ENCODE assay signal across 11 cellular contexts in the genomic region with DNA sequence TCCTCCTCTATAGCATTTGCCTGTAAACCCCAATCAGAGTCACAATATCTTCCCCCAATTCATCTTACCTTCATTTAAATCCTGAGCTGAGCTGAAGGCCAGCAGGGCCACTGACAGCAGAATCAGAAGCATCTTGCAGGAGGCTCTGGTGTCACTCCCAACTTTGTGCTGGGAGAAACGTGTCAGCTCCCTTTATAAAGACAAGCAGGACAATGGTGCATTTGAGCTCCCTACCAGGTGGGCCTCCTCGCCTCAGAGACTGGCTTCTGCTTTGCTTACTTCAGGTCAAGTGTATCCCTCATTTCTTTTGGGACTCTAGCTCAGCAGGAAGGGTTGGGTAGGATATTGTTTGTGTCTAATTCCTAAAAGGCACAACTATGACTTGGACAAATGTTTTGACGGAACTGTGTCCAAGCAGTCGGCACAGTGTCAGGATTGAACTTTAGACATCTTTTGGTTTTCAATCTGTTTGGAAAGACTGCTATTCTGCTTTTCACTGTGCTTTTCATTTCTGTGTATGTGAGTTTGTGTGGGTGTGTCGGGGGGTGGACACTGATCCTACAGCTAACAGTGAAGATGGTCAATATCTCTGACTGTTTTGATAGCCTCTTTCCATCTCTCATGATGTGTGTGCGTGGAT. TPM values are rescaled to one million over a fixed set of nuclear protein-coding genes. Genes with fewer than 3 reads are reported as not detected.
DNase-seq lines count a peak whose midpoint lies in the region; ATAC-seq and TF ChIP-seq lines count a peak whose summit lies in the region.
"Had no signal": no experiment of that assay in that cellular context is flagged by ENCODE, and none has a peak within 500 bp of the region (broad histone marks: within the 10 kb centered on the region; RNA-seq: fewer than 3 reads in every experiment).

Gene PRH1 (minus strand): TSS at position 170 of the 640 bp plus-strand sequence. CDS start 38 bp downstream, at position 132.

- no peak within 1 kb of the TSS for H3K18ac ChIP-seq in H9 (ENCODE audit: insufficient read length, low read depth, low read length)

- H3F3A ChIP-seq in smooth muscle cell (ENCODE audit: low read depth) = no peaks in the 10 kb centered on the region

- DNase-seq in H9 (no peak), left colon (no peak), smooth muscle cell (lab: John Stamatoyannopoulos, UW; ENCODE audit: unreplicated experiment) (no peak), DMS153 (lab: John Stamatoyannopoulos, UW) (no peak), NCI-H2029 treated with DMSO at 0.1 percent for 48 hours (lab: John Stamatoyannopoulos, UW) (no peak), amniotic stem cell (lab: John Stamatoyannopoulos, UW) (no peak)
- DNase-seq in activated T-helper 1 cell treated with anti-CD3 and anti-CD28 coated beads, Interleukin-12 subunit alpha, Interleukin-12 subunit beta, Interleukin-2, Interleukin-4 antibody, amounts not matched to agents 30 ng/mL and 10 ng/mL and 1 ng/mL, durations not matched to agents 14 hours and 24 hours and 36 hours (ENCODE audit: low spot score) = no peak
- DNase-seq: aorta; OCI-M1; stimulated activated CD4-positive, alpha-beta T cell treated with anti-CD3 and anti-CD28 coated beads, Interleukin-15, amount 100 ng/mL, for 24 hours; T-helper 2 cell had no signal

- H4K8ac ChIP-seq in H9 (replicated peaks; ENCODE audit: insufficient read length, low read depth, low read length) = no peak within 1 kb of the TSS

- no peak within 1 kb of the TSS for H2BK20ac ChIP-seq in H9 (ENCODE audit: low read depth, low read length, poor library complexity, severe bottlenecking)

- no peaks in the 10 kb centered on the region for H3K23me2 ChIP-seq in H9 (ENCODE audit: insufficient read length, low read depth, low read length, poor library complexity, severe bottlenecking)

- H3K4me3 ChIP-seq in smooth muscle cell = no peak within 1 kb of the TSS

- peaks cover 3% of the 10 kb centered on the region in 2 experiments; a peak in 3 of 4 replicates for H3K4me1 Mint-ChIP-seq in H9
- no peaks in the 10 kb centered on the region for H3K4me1 Mint-ChIP-seq in activated T-helper 1 cell treated with anti-CD3 and anti-CD28 coated beads, Interleukin-12 subunit alpha, Interleukin-12 subunit beta, Interleukin-2, Interleukin-4 antibody, amounts not matched to agents 30 ng/mL and 10 ng/mL and 1 ng/mL, durations not matched to agents 14 hours and 24 hours and 36 hours (ENCODE audit: low read depth)

- peaks cover 0 to 6% (median 2%) of the 10 kb centered on the region in 3 experiments; a peak in 2 of 7 replicates for H3K36me3 Mint-ChIP-seq in H9 (ENCODE audit: insufficient read depth in 1 of 3, low read depth in 3 of 3)
- peaks cover 1% of the 10 kb centered on the region for H3K36me3 Mint-ChIP-seq in activated T-helper 1 cell treated with anti-CD3 and anti-CD28 coated beads, Interleukin-12 subunit alpha, Interleukin-12 subunit beta, Interleukin-2, Interleukin-4 antibody, amounts not matched to agents 30 ng/mL and 10 ng/mL and 1 ng/mL, durations not matched to agents 14 hours and 24 hours and 36 hours (ENCODE audit: low read depth)

- no peak within 1 kb of the TSS for H2BK12ac ChIP-seq in H9 (ENCODE audit: insufficient read length, low read depth, low read length)

- H3K36me3 ChIP-seq in smooth muscle cell (ENCODE audit: low read depth) = no peaks in the 10 kb centered on the region

- H3K23ac ChIP-seq in H9 (ENCODE audit: insufficient read length, low read depth, low read length) = no peak within 1 kb of the TSS

- H3K9me3 ChIP-seq in H9 (ENCODE audit: control insufficient read depth, low read depth, low read length) (no peaks in the 10 kb centered on the region), smooth muscle cell (replicated peaks; ENCODE audit: low read depth) (no peaks in the 10 kb centered on the region)

- no peaks in the 10 kb centered on the region for H4K20me1 ChIP-seq in H9 (ENCODE audit: control insufficient read depth, insufficient read depth, insufficient read length)
- H4K20me1 ChIP-seq in smooth muscle cell (ENCODE audit: low read depth) = no peaks in the 10 kb centered on the region

- H3T11ph ChIP-seq in H9 (ENCODE audit: low read length) = no peak within 1 kb of the TSS

- H4K5ac ChIP-seq in H9 (ENCODE audit: insufficient read length, low read depth, low read length) = no peak within 1 kb of the TSS

- H3K4me1 ChIP-seq in H9 (ENCODE audit: insufficient read depth, low read length) (no peaks in the 10 kb centered on the region), smooth muscle cell (ENCODE audit: low read depth) (no peaks in the 10 kb centered on the region)

- H3K79me2 ChIP-seq in H9 (ENCODE audit: insufficient read depth, low read length) (no peaks in the 10 kb centered on the region), smooth muscle cell (ENCODE audit: low read depth) (no peaks in the 10 kb centered on the region)

- no peak within 1 kb of the TSS for H2BK120ac ChIP-seq in H9 (ENCODE audit: low read depth, low read length, poor library complexity, severe bottlenecking)

- no peak within 1 kb of the TSS for H3K14ac ChIP-seq in H9 (ENCODE audit: insufficient read depth, low read length)

- H2BK15ac ChIP-seq in H9 (ENCODE audit: low read depth, low read length) = no peak within 1 kb of the TSS

- H3K27ac ChIP-seq in H9 (ENCODE audit: insufficient read length, low read depth, low read length) = no peak within 1 kb of the TSS
- H3K27ac ChIP-seq in smooth muscle cell (ENCODE audit: low read depth) = no peak within 1 kb of the TSS

- H3K4me3 Mint-ChIP-seq in H9 = no peak within 1 kb of the TSS
- H3K4me3 Mint-ChIP-seq in activated T-helper 1 cell treated with anti-CD3 and anti-CD28 coated beads, Interleukin-12 subunit alpha, Interleukin-12 subunit beta, Interleukin-2, Interleukin-4 antibody, amounts not matched to agents 30 ng/mL and 10 ng/mL and 1 ng/mL, durations not matched to agents 14 hours and 24 hours and 36 hours = no peak within 1 kb of the TSS

- H3K9me3 Mint-ChIP-seq in H9 = no peaks in the 10 kb centered on the region
- no peaks in the 10 kb centered on the region for H3K9me3 Mint-ChIP-seq in activated T-helper 1 cell treated with anti-CD3 and anti-CD28 coated beads, Interleukin-12 subunit alpha, Interleukin-12 subunit beta, Interleukin-2, Interleukin-4 antibody, amounts not matched to agents 30 ng/mL and 10 ng/mL and 1 ng/mL, durations not matched to agents 14 hours and 24 hours and 36 hours

- no peak within 1 kb of the TSS for H3K56ac ChIP-seq in H9 (ENCODE audit: insufficient read length, low read depth, low read length)

- no CpG with 5 or more reads among the region's 6 CpGs for WGBS in H9 (ENCODE audit: extremely low coverage, insufficient read length, low lambda C conversion rate)
- WGBS in smooth muscle cell (ENCODE audit: low lambda C conversion rate) = 93% methylated on average over 6 of the region's 6 CpGs

- H3K27me3 ChIP-seq in H9 (ENCODE audit: insufficient read depth, low read length) (no peaks in the 10 kb centered on the region), smooth muscle cell (ENCODE audit: low read depth) (no peaks in the 10 kb centered on the region)

- no peak within 1 kb of the TSS for H3K4ac ChIP-seq in H9 (ENCODE audit: low read depth, low read length)

- TF ChIP-seq CTCF in H9 (conservative IDR thresholded peaks at IDR 0.05) = no peak
- TF ChIP-seq CTCF in smooth muscle cell (IDR thresholded peaks at IDR 0.05; ENCODE audit: borderline replicate concordance, insufficient read depth, poor library complexity, severe bottlenecking) = no peak

- H2BK5ac ChIP-seq in H9 (ENCODE audit: insufficient read length, low read length) = no peak within 1 kb of the TSS

- no peak within 1 kb of the TSS for H2AK5ac ChIP-seq in H9 (ENCODE audit: insufficient read length, low read length)

- H3K79me1 ChIP-seq in H9 (ENCODE audit: insufficient read depth, low read depth, low read length, poor library complexity, severe bottlenecking) = no peaks in the 10 kb centered on the region

- no peak within 1 kb of the TSS for H4K91ac ChIP-seq in H9 (ENCODE audit: insufficient read length, low read depth, low read length)

- no peak within 1 kb of the TSS for H3K4me2 ChIP-seq in H9 (ENCODE audit: insufficient read depth, insufficient read length, low read length)
- no peak within 1 kb of the TSS for H3K4me2 ChIP-seq in smooth muscle cell

- H3K9ac ChIP-seq in H9 (ENCODE audit: extremely low read depth, insufficient read length, low read length) = no peak within 1 kb of the TSS
- H3K9ac ChIP-seq in smooth muscle cell (ENCODE audit: low read depth) = no peak within 1 kb of the TSS

- intact Hi-C loops in activated T-helper 1 cell treated with anti-CD3 and anti-CD28 coated beads, Interleukin-12 subunit alpha, Interleukin-12 subunit beta, Interleukin-2, Interleukin-4 antibody, amounts not matched to agents 30 ng/mL and 10 ng/mL and 1 ng/mL, durations not matched to agents 14 hours and 24 hours and 36 hours (cut with micrococcal nuclease) = no loop called here
- intact Hi-C loops in left colon (cut with DNase I, micrococcal nuclease) = no loop called here

- H3K27ac Mint-ChIP-seq in H9 = no peak within 1 kb of the TSS
- H3K27ac Mint-ChIP-seq in activated T-helper 1 cell treated with anti-CD3 and anti-CD28 coated beads, Interleukin-12 subunit alpha, Interleukin-12 subunit beta, Interleukin-2, Interleukin-4 antibody, amounts not matched to agents 30 ng/mL and 10 ng/mL and 1 ng/mL, durations not matched to agents 14 hours and 24 hours and 36 hours = no peak within 1 kb of the TSS

- H2AFZ ChIP-seq in H9 (ENCODE audit: low read length) (no peak within 1 kb of the TSS), smooth muscle cell (ENCODE audit: low read depth) (no peak within 1 kb of the TSS)

- no peaks in the 10 kb centered on the region for H3K27me3 Mint-ChIP-seq in H9 (ENCODE audit: low read depth)
- no peaks in the 10 kb centered on the region for H3K27me3 Mint-ChIP-seq in activated T-helper 1 cell treated with anti-CD3 and anti-CD28 coated beads, Interleukin-12 subunit alpha, Interleukin-12 subunit beta, Interleukin-2, Interleukin-4 antibody, amounts not matched to agents 30 ng/mL and 10 ng/mL and 1 ng/mL, durations not matched to agents 14 hours and 24 hours and 36 hours (ENCODE audit: insufficient read depth)

- no peak for ATAC-seq in left colon

RNA-seq across cellular contexts. Expression of gene PRH1, which starts in this region (rescaled TPM):
- total RNA-seq in H9 (2021) = 14.9 and 15.8 TPM in 2 replicates
- 18.4 and 19.6 TPM in 2 replicates for total RNA-seq in activated T-helper 1 cell treated with anti-CD3 and anti-CD28 coated beads, Interleukin-12 subunit alpha, Interleukin-12 subunit beta, Interleukin-2, Interleukin-4 antibody, amounts not matched to agents 30 ng/mL and 10 ng/mL and 1 ng/mL, durations not matched to agents 14 hours and 24 hours and 36 hours
- 10 to 100 TPM; 10.6 to 13.8 TPM for total RNA-seq in left colon
- total RNA-seq in smooth muscle cell = 12.0 and 14.7 TPM in 2 replicates
- 12.5 and 12.9 TPM in 2 replicates for polyA plus RNA-seq in smooth muscle cell
